ENCODE assay signal across 8 cellular contexts in the genomic region with DNA sequence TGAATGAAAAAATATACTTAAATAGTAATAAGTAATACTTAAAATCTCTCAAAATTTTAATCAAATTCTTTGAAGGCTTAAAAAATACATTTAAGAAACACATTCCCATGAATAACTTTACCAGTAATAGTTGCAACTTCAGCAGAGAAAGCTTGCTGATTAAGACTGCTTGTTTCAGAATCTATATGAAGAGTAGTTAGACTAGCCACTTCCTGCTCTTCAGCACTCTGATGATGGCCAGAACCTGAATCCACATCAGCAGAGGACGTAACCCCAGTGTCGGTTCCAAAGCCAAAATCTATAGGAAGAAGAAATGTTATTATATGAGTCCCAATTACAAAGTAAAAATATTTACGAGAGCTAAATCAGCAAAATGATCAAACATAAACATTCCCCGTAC.
DNase-seq lines count a peak whose midpoint lies in the region; ATAC-seq, FAIRE-seq and TF ChIP-seq lines count a peak whose summit lies in the region.
"Not testable (repeated sequence)": the region's sequence is repeated elsewhere in the genome, so short reads cannot be mapped to it uniquely, and the experiment has no call there.

No MANE protein-coding gene starts in this region.

- not testable (repeated sequence) for TF ChIP-seq POLR2A in A549 (IDR thresholded peaks at IDR 0.05; ENCODE audit: low read length)

- not testable (repeated sequence) for H3K79me2 ChIP-seq in Karpas-422 (ENCODE audit: low read length)

- not testable (repeated sequence) for H3K9me3 ChIP-seq in A549; Karpas-422 (ENCODE audit: low read length)

- not testable (repeated sequence) for H3K4me2 ChIP-seq in A549; Karpas-422 (ENCODE audit: low read depth, low read length, poor library complexity, severe bottlenecking)

- not testable (repeated sequence) for TF ChIP-seq RAD21 in A549 (conservative IDR thresholded peaks at IDR 0.05 in 1 of 2, IDR thresholded peaks at IDR 0.05 in 1 of 2)

- not testable (repeated sequence) for ATAC-seq in A549
- peak; percentile 77 for ATAC-seq in GM18519 (IDR thresholded peaks at IDR 0.05; ENCODE audit: low FRiP score, unreplicated experiment)
- peak; percentile 47 for ATAC-seq in GM18909 (IDR thresholded peaks at IDR 0.05; ENCODE audit: poor library complexity, unreplicated experiment)
- peak; percentile 55 for ATAC-seq in GM21367 (IDR thresholded peaks at IDR 0.05; ENCODE audit: unreplicated experiment)
- peak; percentile 67 for ATAC-seq in GM21717 (IDR thresholded peaks at IDR 0.05; ENCODE audit: unreplicated experiment)
- ATAC-seq in HG02884 (IDR thresholded peaks at IDR 0.05; ENCODE audit: unreplicated experiment), result peak; percentile 76
- ATAC-seq in HG03108 (IDR thresholded peaks at IDR 0.05; ENCODE audit: unreplicated experiment), result peak; percentile 42

- CTCF ChIA-PET in A549 (lab: Yijun Ruan, JAX), result interaction anchor here (1.3 kb wide), 1 partner anchor 134 kb away, joined by 6 read pairs; no protein-coding TSS in a partner anchor

- H3K27ac ChIP-seq in A549, result not testable (repeated sequence)
- H3K27ac ChIP-seq in Karpas-422 (ENCODE audit: low read length), result 0 out of 2 replicates have a peak overlapping the region, but pooled peaks have one; percentile 12

- not testable (repeated sequence) for DNase-seq in A549 (ENCODE audit: low read depth in 1 of 2, low spot score in 1 of 2); Karpas-422

- H3K4me1 ChIP-seq in A549, result not testable (repeated sequence)
- peaks cover 27% of the 10 kb centered on the region for H3K4me1 ChIP-seq in Karpas-422 (ENCODE audit: low read length)

- not testable (repeated sequence) for TF ChIP-seq CTCF in A549 (IDR thresholded peaks at IDR 0.05)

- H3K9ac ChIP-seq in Karpas-422 (ENCODE audit: low read length), result not testable (repeated sequence)

- not testable (repeated sequence) for H2AFZ ChIP-seq in Karpas-422 (ENCODE audit: low read length)

- TF ChIP-seq EP300 in A549 (IDR thresholded peaks at IDR 0.05), result not testable (repeated sequence)

- POLR2A ChIA-PET in A549 (lab: Yijun Ruan, JAX), result not testable (repeated sequence)

- not testable (repeated sequence) for H3K27me3 ChIP-seq in Karpas-422 (ENCODE audit: low read length)

- H4K20me1 ChIP-seq in Karpas-422 (ENCODE audit: insufficient read depth, low read depth, low read length), result not testable (repeated sequence)

- FAIRE-seq in A549 (lab: Jason Lieb, UNC), result peak; percentile 43

- H3K4me3 ChIP-seq in A549; Karpas-422 (ENCODE audit: low read length): not testable (repeated sequence)

- peaks cover 23% of the 10 kb centered on the region for H3K36me3 ChIP-seq in Karpas-422 (ENCODE audit: insufficient read depth, low read length)

- H3K9me2 ChIP-seq in Karpas-422 (replicated peaks; ENCODE audit: insufficient read depth, low read length), result not testable (repeated sequence)

- WGBS in A549 (ENCODE audit: missing lambda C conversion rate), result 84% methylated on average over 4 of the region's 4 CpGs
